ENCODE assay signal across 9 cellular contexts in the genomic region with DNA sequence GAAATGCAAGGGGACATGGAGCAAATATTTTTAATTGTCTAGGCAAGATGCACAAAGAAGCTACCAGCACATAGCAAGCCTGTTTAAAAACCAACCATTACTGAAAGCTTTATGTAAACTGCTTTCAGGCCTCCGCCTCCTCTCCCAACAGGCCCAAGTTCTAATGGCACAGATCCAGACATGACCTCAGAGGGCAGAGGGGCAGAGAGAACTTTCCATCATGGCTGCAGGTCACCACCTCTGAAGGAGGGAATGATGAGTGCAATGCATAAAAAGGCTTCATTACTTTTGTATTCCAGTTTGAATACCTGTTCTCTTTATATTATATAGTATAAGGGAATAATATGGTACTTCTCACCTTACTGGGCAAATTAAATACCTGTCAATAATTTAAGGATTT. TPM values are rescaled to one million over a fixed set of nuclear protein-coding genes. Genes with fewer than 3 reads are reported as not detected.
DNase-seq lines count a peak whose midpoint lies in the region; ATAC-seq and TF ChIP-seq lines count a peak whose summit lies in the region.
"Had no signal": no experiment of that assay in that cellular context is flagged by ENCODE, and none has a peak within 500 bp of the region (broad histone marks: within the 10 kb centered on the region; RNA-seq: fewer than 3 reads in every experiment).

No MANE protein-coding gene starts in this region.

- H3K27me3 Mint-ChIP-seq in HFFc6 (ENCODE audit: insufficient read depth), result no peaks in the 10 kb centered on the region
- no peaks in the 10 kb centered on the region for H3K27me3 Mint-ChIP-seq in activated naive CD8-positive, alpha-beta T cell

- no peak overlapping the region for H3K4me2 ChIP-seq in hepatocyte

- no peak overlapping the region for H2AFZ ChIP-seq in hepatocyte

- no peaks in the 10 kb centered on the region for H3K9me2 ChIP-seq in hepatocyte (replicated peaks; ENCODE audit: insufficient read depth)

- H3K4me1 Mint-ChIP-seq in HFFc6 (ENCODE audit: low read depth), result peaks cover 63% of the 10 kb centered on the region
- peaks cover 66% of the 10 kb centered on the region for H3K4me1 Mint-ChIP-seq in activated naive CD8-positive, alpha-beta T cell (ENCODE audit: low read depth)
- peaks cover 25% of the 10 kb centered on the region for H3K4me1 Mint-ChIP-seq in stimulated activated effector memory CD8-positive, alpha-beta T cell treated with anti-CD3 and anti-CD28 coated beads, Interleukin-12 subunit alpha, Interleukin-12 subunit beta, amount 100 ng/mL, for 72 hours

- ATAC-seq in stimulated activated effector memory CD8-positive, alpha-beta T cell treated with anti-CD3 and anti-CD28 coated beads, Interleukin-12 subunit alpha, Interleukin-12 subunit beta, amount 100 ng/mL, for 72 hours, result no peak
- no peak for ATAC-seq in GM18502 (IDR thresholded peaks at IDR 0.05; ENCODE audit: poor library complexity, unreplicated experiment)

- peaks cover 93% of the 10 kb centered on the region for H4K20me1 ChIP-seq in hepatocyte (ENCODE audit: insufficient read depth, poor library complexity, severe bottlenecking)

- peak overlapping the region; percentile 75 for H3K27ac Mint-ChIP-seq in HFFc6
- H3K27ac Mint-ChIP-seq in activated naive CD8-positive, alpha-beta T cell, result peak overlapping the region; percentile 93
- H3K27ac Mint-ChIP-seq in stimulated activated effector memory CD8-positive, alpha-beta T cell treated with anti-CD3 and anti-CD28 coated beads, Interleukin-12 subunit alpha, Interleukin-12 subunit beta, amount 100 ng/mL, for 72 hours, result peak overlapping the region; percentile 79

- DNase-seq in HFFc6 (peak; percentile 20), hepatocyte (ENCODE audit: low spot score) (peak; percentile 70), GF-D8 (lab: John Stamatoyannopoulos, UW) (no peak), RKO (ENCODE audit: low spot score) (no peak), AG08395 (ENCODE audit: low spot score) (no peak)
- DNase-seq in stimulated activated effector memory CD8-positive, alpha-beta T cell treated with anti-CD3 and anti-CD28 coated beads, Interleukin-12 subunit alpha, Interleukin-12 subunit beta, amount 100 ng/mL, for 72 hours (ENCODE audit: low spot score in 2 of 2), result no peak
- DNase-seq: mammary epithelial cell had no signal

- H3K4me3 ChIP-seq in hepatocyte, result no peak overlapping the region

- peak overlapping the region; percentile 56 for H3K27ac ChIP-seq in hepatocyte

- H3K4me3 Mint-ChIP-seq in HFFc6, result no peak overlapping the region
- no peak overlapping the region for H3K4me3 Mint-ChIP-seq in activated naive CD8-positive, alpha-beta T cell
- H3K4me3 Mint-ChIP-seq in stimulated activated effector memory CD8-positive, alpha-beta T cell treated with anti-CD3 and anti-CD28 coated beads, Interleukin-12 subunit alpha, Interleukin-12 subunit beta, amount 100 ng/mL, for 72 hours, result no peak overlapping the region

- no peaks in the 10 kb centered on the region for H3K9me3 Mint-ChIP-seq in HFFc6
- H3K9me3 Mint-ChIP-seq in activated naive CD8-positive, alpha-beta T cell (ENCODE audit: low read depth), result no peaks in the 10 kb centered on the region
- no peaks in the 10 kb centered on the region for H3K9me3 Mint-ChIP-seq in stimulated activated effector memory CD8-positive, alpha-beta T cell treated with anti-CD3 and anti-CD28 coated beads, Interleukin-12 subunit alpha, Interleukin-12 subunit beta, amount 100 ng/mL, for 72 hours

- peaks cover 24% of the 10 kb centered on the region for H3K36me3 ChIP-seq in hepatocyte (replicated peaks; ENCODE audit: insufficient read depth, low read depth)

- TF ChIP-seq CTCF in HFFc6 (IDR thresholded peaks at IDR 0.05) (no peak), hepatocyte (IDR thresholded peaks at IDR 0.05; ENCODE audit: poor library complexity) (no peak)

- H3K36me3 Mint-ChIP-seq in HFFc6 (ENCODE audit: low read depth), result peaks cover 73% of the 10 kb centered on the region
- H3K36me3 Mint-ChIP-seq in activated naive CD8-positive, alpha-beta T cell, result peaks cover 18% of the 10 kb centered on the region
- H3K36me3 Mint-ChIP-seq in stimulated activated effector memory CD8-positive, alpha-beta T cell treated with anti-CD3 and anti-CD28 coated beads, Interleukin-12 subunit alpha, Interleukin-12 subunit beta, amount 100 ng/mL, for 72 hours, result peaks cover 100% of the 10 kb centered on the region

- H3K9me3 ChIP-seq in hepatocyte (ENCODE audit: low read depth), result no peaks in the 10 kb centered on the region

- no peaks in the 10 kb centered on the region for H3K4me1 ChIP-seq in hepatocyte (ENCODE audit: insufficient read depth)

- 87% methylated on average over 1 of the region's 1 CpG for WGBS in hepatocyte (ENCODE audit: low lambda C conversion rate, missing lambda C conversion rate)

- peaks cover 73% of the 10 kb centered on the region for H3K79me2 ChIP-seq in hepatocyte

- H3K27me3 ChIP-seq in hepatocyte, result no peaks in the 10 kb centered on the region

RNA-seq across cellular contexts. Expression of a gene that starts 15.2 kb away (rescaled TPM):
- total RNA-seq in HFFc6 (2021; fragmentation: NEBNext Ultra II Directional; extraction: Animal tissue kit (Norgen Biotek cat#: 25700)), result 100 to 1,000 TPM; 211 to 246 (median 220) TPM
- 432 and 433 TPM in 2 replicates for total RNA-seq in hepatocyte
- 42.3 and 50.1 TPM in 2 replicates for polyA plus RNA-seq in hepatocyte

RNA-seq across cellular contexts. Expression of a gene that starts 23.0 kb away (rescaled TPM):
- total RNA-seq in HFFc6 (2021; fragmentation: NEBNext Ultra II Directional; extraction: Animal tissue kit (Norgen Biotek cat#: 25700)), result 100 to 1,000 TPM; 138 to 187 (median 172) TPM
- total RNA-seq in hepatocyte, result 92.4 and 98.9 TPM in 2 replicates
- polyA plus RNA-seq in hepatocyte, result 169 and 171 TPM in 2 replicates

RNA-seq across cellular contexts. Expression of a gene that starts 35.9 kb away (rescaled TPM):
- not detected for total RNA-seq in HFFc6 (2021; fragmentation: NEBNext Ultra II Directional; extraction: Animal tissue kit (Norgen Biotek cat#: 25700))
- total RNA-seq in hepatocyte, result 0.24 and 0.50 TPM in 2 replicates
- 0.08 and 0.30 TPM in 2 replicates for polyA plus RNA-seq in hepatocyte
- total RNA-seq: mammary epithelial cell had no signal

Comparison
In these comparisons a context has a peak if more than half of its experiments do, and no peak if none do; other contexts are left out.
1. DNase-seq: peak in HFFc6 (single experiment) and hepatocyte (single experiment); none in stimulated activated effector memory CD8-positive, alpha-beta T cell treated with anti-CD3 and anti-CD28 coated beads, Interleukin-12 subunit alpha, Interleukin-12 subunit beta, amount 100 ng/mL, for 72 hours (0 of 2), GF-D8 (single experiment), RKO (single experiment) and AG08395 (single experiment).
2. Peak in every context shown above with its lines, with median percentiles within 50 percentile points of each other: H3K27ac Mint-ChIP-seq.